ENCODE assay signal across 1 cellular context in the genomic region with DNA sequence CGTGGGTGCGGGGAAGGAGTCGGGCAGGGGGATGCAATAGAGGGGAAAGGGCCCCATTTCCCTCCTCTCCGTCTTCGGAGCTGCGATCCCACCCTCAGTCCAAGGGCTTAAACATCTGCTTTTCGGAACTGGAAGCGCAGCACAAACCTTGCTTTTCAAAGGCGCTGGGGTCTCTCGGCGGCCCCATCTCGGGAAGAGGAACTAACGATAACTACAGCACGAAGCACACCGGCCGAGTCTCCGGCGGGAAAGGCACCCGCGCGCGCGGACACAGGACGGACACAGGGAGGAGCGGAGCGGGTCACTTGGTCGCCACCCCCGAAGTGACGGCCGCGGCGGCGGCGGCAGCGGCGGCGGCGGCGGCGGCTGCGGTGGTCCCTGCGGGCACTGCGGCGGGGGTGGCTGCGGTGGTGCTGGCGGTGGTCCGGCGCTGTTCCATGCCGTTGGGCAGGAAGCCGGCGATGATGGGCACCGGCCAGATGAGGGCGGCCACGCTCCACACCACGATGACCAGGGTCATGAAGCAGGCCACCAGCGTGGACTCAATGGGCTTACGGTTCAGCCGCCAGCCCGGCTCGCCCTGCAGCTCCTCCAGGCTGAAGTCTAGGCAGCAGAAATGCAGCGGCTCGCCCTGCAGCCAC.
TF ChIP-seq lines count a peak whose summit lies in the region.

No MANE protein-coding gene starts in this region.

TF ChIP-seq in K562, 482 proteins besides CTCF, POLR2A, EP300 and RAD21 (continued from another document and continues in another):
- TF ChIP-seq, protein P1, sequence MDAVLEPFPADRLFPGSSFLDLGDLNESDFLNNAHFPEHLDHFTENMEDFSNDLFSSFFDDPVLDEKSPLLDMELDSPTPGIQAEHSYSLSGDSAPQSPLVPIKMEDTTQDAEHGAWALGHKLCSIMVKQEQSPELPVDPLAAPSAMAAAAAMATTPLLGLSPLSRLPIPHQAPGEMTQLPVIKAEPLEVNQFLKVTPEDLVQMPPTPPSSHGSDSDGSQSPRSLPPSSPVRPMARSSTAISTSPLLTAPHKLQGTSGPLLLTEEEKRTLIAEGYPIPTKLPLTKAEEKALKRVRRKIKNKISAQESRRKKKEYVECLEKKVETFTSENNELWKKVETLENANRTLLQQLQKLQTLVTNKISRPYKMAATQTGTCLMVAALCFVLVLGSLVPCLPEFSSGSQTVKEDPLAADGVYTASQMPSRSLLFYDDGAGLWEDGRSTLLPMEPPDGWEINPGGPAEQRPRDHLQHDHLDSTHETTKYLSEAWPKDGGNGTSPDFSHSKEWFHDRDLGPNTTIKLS (IDR thresholded peaks at IDR 0.05; ENCODE audit: borderline replicate concordance, low read depth) = no peak
- no peak for TF ChIP-seq GTF2A2 (tag; IDR thresholded peaks at IDR 0.05)
- TF ChIP-seq FOXA1 (IDR thresholded peaks at IDR 0.05; ENCODE audit: borderline replicate concordance) = no peak
- TF ChIP-seq MYNN (IDR thresholded peaks at IDR 0.05) = no peak
- no peak for TF ChIP-seq MYNN (CRISPR knock-in tag; IDR thresholded peaks at IDR 0.05)
- TF ChIP-seq ZNF41 (CRISPR knock-in tag; conservative IDR thresholded peaks at IDR 0.05) = no peak
- TF ChIP-seq TOE1 (IDR thresholded peaks at IDR 0.05; ENCODE audit: borderline replicate concordance) = no peak
- TF ChIP-seq TOE1 (CRISPR knock-in tag; IDR thresholded peaks at IDR 0.05; ENCODE audit: borderline replicate concordance, low read depth) = no peak
- TF ChIP-seq NR3C1 (CRISPR knock-in tag; IDR thresholded peaks at IDR 0.05) = no peak
- TF ChIP-seq HDAC2 (IDR thresholded peaks at IDR 0.05) = no peak
- no peak for TF ChIP-seq BACH1 (tag; IDR thresholded peaks at IDR 0.05)
- TF ChIP-seq NRF1 (conservative IDR thresholded peaks at IDR 0.05 in 1 of 2, IDR thresholded peaks at IDR 0.05 in 1 of 2) = 0 out of 4 replicates have a peak, but pooled peaks of 1 of the 2 experiments have one; percentile 6
- no peak for TF ChIP-seq RBM25 (IDR thresholded peaks at IDR 0.05; ENCODE audit: low read depth, low read length, severe bottlenecking)
- TF ChIP-seq NONO (IDR thresholded peaks at IDR 0.05; ENCODE audit: low read depth in 2 of 2, low read length in 1 of 2) = peak in 1 of 2 experiments; percentile 87; a peak in 2 of 4 replicates
- peak; percentile 73; the same call in 1 of the 2 replicates for TF ChIP-seq FOXP1 (CRISPR knock-in tag; IDR thresholded peaks at IDR 0.05)
- TF ChIP-seq CREBBP (IDR thresholded peaks at IDR 0.05; ENCODE audit: low read depth, low read length) = no peak
- TF ChIP-seq ESRRA (IDR thresholded peaks at IDR 0.05; ENCODE audit: borderline replicate concordance, low read depth) = peak; percentile 44; the same call in 1 of the 2 replicates
- no peak for TF ChIP-seq LEF1 (IDR thresholded peaks at IDR 0.05)
- TF ChIP-seq ZNF592 (IDR thresholded peaks at IDR 0.05) = peak; percentile 69
- TF ChIP-seq TEAD2 (tag; IDR thresholded peaks at IDR 0.05) = no peak
- no peak for TF ChIP-seq MTA2 (IDR thresholded peaks at IDR 0.05; ENCODE audit: low read depth)
- TF ChIP-seq, protein P2, sequence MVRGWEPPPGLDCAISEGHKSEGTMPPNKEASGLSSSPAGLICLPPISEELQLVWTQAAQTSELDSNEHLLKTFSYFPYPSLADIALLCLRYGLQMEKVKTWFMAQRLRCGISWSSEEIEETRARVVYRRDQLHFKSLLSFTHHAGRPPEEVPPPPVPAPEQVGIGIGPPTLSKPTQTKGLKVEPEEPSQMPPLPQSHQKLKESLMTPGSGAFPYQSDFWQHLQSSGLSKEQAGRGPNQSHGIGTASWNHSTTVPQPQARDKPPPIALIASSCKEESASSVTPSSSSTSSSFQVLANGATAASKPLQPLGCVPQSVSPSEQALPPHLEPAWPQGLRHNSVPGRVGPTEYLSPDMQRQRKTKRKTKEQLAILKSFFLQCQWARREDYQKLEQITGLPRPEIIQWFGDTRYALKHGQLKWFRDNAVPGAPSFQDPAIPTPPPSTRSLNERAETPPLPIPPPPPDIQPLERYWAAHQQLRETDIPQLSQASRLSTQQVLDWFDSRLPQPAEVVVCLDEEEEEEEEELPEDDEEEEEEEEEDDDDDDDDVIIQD (CRISPR knock-in tag; IDR thresholded peaks at IDR 0.05) = no peak
- TF ChIP-seq RB1 (IDR thresholded peaks at IDR 0.05; ENCODE audit: low read depth) = peak; percentile 96
- TF ChIP-seq SNRNP70 (optimal IDR thresholded peaks at IDR 0.05; ENCODE audit: low read depth, low read length) = no peak
- TF ChIP-seq SMAD3 (CRISPR knock-in tag; conservative IDR thresholded peaks at IDR 0.05) = no peak
- no peak for TF ChIP-seq GABPB2 (CRISPR knock-in tag; conservative IDR thresholded peaks at IDR 0.05)
- no peak for TF ChIP-seq SIX5 (IDR thresholded peaks at IDR 0.05; ENCODE audit: borderline replicate concordance in 1 of 2, insufficient read depth in 1 of 2, low read depth in 1 of 2, low read length in 2 of 2)
- TF ChIP-seq ZBTB12 (CRISPR knock-in tag; IDR thresholded peaks at IDR 0.05) = no peak
- peak; percentile 89 for TF ChIP-seq SIN3B (IDR thresholded peaks at IDR 0.05; ENCODE audit: low read depth)
- 0 out of 2 replicates have a peak, but pooled peaks have one; percentile 32 for TF ChIP-seq ZEB2 (IDR thresholded peaks at IDR 0.05)
- no peak for TF ChIP-seq ZBTB34 (CRISPR knock-in tag; IDR thresholded peaks at IDR 0.05)
- peak; percentile 50 for TF ChIP-seq CXXC5 (CRISPR knock-in tag; IDR thresholded peaks at IDR 0.05)
- no peak for TF ChIP-seq ZNF224 (CRISPR knock-in tag; IDR thresholded peaks at IDR 0.05)
- no peak for TF ChIP-seq CREB1 (IDR thresholded peaks at IDR 0.05)
- no peak for TF ChIP-seq CREB1 (CRISPR knock-in tag; IDR thresholded peaks at IDR 0.05)
- TF ChIP-seq ZNF780A (CRISPR knock-in tag; IDR thresholded peaks at IDR 0.05) = no peak
- no peak for TF ChIP-seq NR1H2 (CRISPR knock-in tag; IDR thresholded peaks at IDR 0.05)
- peak; percentile 77 for TF ChIP-seq CREM (IDR thresholded peaks at IDR 0.05; ENCODE audit: low read depth)
- TF ChIP-seq SMC3 (conservative IDR thresholded peaks at IDR 0.05; ENCODE audit: insufficient read depth, low read depth, low read length) = peak; percentile 87
- TF ChIP-seq SMARCB1 (IDR thresholded peaks at IDR 0.05; ENCODE audit: insufficient read length, low read depth) = no peak
- no peak for TF ChIP-seq CBFB (CRISPR knock-in tag; IDR thresholded peaks at IDR 0.05)
- peak; percentile 70; the same call in 1 of the 2 replicates for TF ChIP-seq HNRNPL (IDR thresholded peaks at IDR 0.05; ENCODE audit: low read depth, low read length)
- 0 out of 2 replicates have a peak, but pooled peaks have one; percentile 51 for TF ChIP-seq TARDBP (IDR thresholded peaks at IDR 0.05)
- TF ChIP-seq, protein P3, sequence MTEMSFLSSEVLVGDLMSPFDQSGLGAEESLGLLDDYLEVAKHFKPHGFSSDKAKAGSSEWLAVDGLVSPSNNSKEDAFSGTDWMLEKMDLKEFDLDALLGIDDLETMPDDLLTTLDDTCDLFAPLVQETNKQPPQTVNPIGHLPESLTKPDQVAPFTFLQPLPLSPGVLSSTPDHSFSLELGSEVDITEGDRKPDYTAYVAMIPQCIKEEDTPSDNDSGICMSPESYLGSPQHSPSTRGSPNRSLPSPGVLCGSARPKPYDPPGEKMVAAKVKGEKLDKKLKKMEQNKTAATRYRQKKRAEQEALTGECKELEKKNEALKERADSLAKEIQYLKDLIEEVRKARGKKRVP (CRISPR knock-in tag; IDR thresholded peaks at IDR 0.05) = no peak
- TF ChIP-seq SAP30 (IDR thresholded peaks at IDR 0.05; ENCODE audit: borderline replicate concordance, insufficient read depth, low read depth, low read length, poor library complexity, severe bottlenecking) = no peak
- TF ChIP-seq PURB (CRISPR knock-in tag; IDR thresholded peaks at IDR 0.05; ENCODE audit: low read depth) = no peak
- no peak for TF ChIP-seq ZBTB2 (IDR thresholded peaks at IDR 0.05)
- 0 out of 4 replicates have a peak, but pooled peaks of 1 of the 2 experiments have one; percentile 29 for TF ChIP-seq FOXA3 (CRISPR knock-in tag; conservative IDR thresholded peaks at IDR 0.05 in 1 of 2, IDR thresholded peaks at IDR 0.05 in 1 of 2)
- no peak for TF ChIP-seq DDX20 (tag; IDR thresholded peaks at IDR 0.05; ENCODE audit: low read depth)
- TF ChIP-seq ZNF668 (CRISPR knock-in tag; IDR thresholded peaks at IDR 0.05) = no peak
- TF ChIP-seq HDAC8 (tag; IDR thresholded peaks at IDR 0.05) = peak; percentile 69; the same call in 1 of the 2 replicates
- no peak for TF ChIP-seq ZNF707 (CRISPR knock-in tag; conservative IDR thresholded peaks at IDR 0.05)
- 0 out of 2 replicates have a peak, but pooled peaks have one; percentile 52 for TF ChIP-seq E4F1 (CRISPR knock-in tag; IDR thresholded peaks at IDR 0.05; ENCODE audit: borderline replicate concordance)
- no peak for TF ChIP-seq ATF1 (CRISPR knock-in tag; IDR thresholded peaks at IDR 0.05)
- 0 out of 2 replicates have a peak, but pooled peaks have one; percentile 44 for TF ChIP-seq ATF1 (tag; IDR thresholded peaks at IDR 0.05)
- no peak for TF ChIP-seq CCAR2 (IDR thresholded peaks at IDR 0.05; ENCODE audit: low read depth, low read length)
- peak; percentile 20 for TF ChIP-seq ZFX (CRISPR knock-in tag; IDR thresholded peaks at IDR 0.05)
- TF ChIP-seq POLR3G (IDR thresholded peaks at IDR 0.05; ENCODE audit: extremely low read depth, insufficient read length, insufficient replicate concordance) = no peak
- no peak for TF ChIP-seq TBL1XR1 (IDR thresholded peaks at IDR 0.05; ENCODE audit: low read length in 2 of 2)
